In the genomic region with DNA sequence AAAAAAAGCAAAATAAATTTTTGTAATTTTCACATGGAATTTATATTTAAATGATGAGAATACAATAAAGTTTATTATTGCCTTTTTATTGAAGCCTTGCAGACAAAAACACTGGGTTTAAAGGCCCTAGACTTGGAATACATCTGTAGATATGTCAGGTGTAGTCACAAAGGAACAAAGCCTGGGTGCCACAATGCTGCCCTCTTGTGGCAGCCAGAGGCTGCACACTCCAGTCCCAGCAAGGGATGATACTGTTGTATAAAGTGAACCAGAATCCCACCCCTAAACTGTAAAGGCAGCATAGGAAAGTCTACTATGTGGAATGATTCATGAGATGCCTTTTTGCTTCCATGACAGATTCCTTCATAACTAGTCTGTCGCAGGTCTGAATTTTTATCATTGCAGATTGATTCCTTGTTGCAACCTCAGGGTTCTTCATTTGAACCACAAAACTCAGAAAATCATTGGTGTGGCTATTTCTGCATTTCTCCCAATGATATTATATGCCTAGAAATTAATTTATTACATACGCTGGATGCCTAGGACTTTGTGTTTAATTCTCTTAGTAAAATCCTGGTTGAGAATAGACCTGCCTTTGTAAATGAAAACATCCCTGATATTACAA, we compare ENCODE assay signal across 1 cellular context.
TF ChIP-seq lines count a peak whose summit lies in the region.

No MANE protein-coding gene starts in this region.

TF ChIP-seq in GM23338, 12 proteins besides CTCF, POLR2A, EP300 and RAD21 (continued from another document):
- TF ChIP-seq, protein P1, sequence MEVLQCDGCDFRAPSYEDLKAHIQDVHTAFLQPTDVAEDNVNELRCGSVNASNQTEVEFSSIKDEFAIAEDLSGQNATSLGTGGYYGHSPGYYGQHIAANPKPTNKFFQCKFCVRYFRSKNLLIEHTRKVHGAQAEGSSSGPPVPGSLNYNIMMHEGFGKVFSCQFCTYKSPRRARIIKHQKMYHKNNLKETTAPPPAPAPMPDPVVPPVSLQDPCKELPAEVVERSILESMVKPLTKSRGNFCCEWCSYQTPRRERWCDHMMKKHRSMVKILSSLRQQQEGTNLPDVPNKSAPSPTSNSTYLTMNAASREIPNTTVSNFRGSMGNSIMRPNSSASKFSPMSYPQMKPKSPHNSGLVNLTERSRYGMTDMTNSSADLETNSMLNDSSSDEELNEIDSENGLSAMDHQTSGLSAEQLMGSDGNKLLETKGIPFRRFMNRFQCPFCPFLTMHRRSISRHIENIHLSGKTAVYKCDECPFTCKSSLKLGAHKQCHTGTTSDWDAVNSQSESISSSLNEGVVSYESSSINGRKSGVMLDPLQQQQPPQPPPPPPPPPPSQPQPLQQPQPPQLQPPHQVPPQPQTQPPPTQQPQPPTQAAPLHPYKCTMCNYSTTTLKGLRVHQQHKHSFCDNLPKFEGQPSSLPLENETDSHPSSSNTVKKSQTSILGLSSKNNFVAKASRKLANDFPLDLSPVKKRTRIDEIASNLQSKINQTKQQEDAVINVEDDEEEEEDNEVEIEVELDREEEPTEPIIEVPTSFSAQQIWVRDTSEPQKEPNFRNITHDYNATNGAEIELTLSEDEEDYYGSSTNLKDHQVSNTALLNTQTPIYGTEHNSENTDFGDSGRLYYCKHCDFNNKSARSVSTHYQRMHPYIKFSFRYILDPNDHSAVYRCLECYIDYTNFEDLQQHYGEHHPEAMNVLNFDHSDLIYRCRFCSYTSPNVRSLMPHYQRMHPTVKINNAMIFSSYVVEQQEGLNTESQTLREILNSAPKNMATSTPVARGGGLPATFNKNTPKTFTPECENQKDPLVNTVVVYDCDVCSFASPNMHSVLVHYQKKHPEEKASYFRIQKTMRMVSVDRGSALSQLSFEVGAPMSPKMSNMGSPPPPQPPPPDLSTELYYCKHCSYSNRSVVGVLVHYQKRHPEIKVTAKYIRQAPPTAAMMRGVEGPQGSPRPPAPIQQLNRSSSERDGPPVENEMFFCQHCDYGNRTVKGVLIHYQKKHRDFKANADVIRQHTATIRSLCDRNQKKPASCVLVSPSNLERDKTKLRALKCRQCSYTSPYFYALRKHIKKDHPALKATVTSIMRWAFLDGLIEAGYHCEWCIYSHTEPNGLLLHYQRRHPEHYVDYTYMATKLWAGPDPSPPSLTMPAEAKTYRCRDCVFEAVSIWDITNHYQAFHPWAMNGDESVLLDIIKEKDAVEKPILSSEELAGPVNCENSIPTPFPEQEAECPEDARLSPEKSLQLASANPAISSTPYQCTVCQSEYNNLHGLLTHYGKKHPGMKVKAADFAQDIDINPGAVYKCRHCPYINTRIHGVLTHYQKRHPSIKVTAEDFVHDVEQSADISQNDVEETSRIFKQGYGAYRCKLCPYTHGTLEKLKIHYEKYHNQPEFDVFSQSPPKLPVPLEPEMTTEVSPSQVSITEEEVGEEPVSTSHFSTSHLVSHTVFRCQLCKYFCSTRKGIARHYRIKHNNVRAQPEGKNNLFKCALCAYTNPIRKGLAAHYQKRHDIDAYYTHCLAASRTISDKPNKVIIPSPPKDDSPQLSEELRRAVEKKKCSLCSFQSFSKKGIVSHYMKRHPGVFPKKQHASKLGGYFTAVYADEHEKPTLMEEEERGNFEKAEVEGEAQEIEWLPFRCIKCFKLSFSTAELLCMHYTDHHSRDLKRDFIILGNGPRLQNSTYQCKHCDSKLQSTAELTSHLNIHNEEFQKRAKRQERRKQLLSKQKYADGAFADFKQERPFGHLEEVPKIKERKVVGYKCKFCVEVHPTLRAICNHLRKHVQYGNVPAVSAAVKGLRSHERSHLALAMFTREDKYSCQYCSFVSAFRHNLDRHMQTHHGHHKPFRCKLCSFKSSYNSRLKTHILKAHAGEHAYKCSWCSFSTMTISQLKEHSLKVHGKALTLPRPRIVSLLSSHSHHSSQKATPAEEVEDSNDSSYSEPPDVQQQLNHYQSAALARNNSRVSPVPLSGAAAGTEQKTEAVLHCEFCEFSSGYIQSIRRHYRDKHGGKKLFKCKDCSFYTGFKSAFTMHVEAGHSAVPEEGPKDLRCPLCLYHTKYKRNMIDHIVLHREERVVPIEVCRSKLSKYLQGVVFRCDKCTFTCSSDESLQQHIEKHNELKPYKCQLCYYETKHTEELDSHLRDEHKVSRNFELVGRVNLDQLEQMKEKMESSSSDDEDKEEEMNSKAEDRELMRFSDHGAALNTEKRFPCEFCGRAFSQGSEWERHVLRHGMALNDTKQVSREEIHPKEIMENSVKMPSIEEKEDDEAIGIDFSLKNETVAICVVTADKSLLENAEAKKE (CRISPR knock-in tag; IDR thresholded peaks at IDR 0.05) = no peak
- TF ChIP-seq, protein P2, sequence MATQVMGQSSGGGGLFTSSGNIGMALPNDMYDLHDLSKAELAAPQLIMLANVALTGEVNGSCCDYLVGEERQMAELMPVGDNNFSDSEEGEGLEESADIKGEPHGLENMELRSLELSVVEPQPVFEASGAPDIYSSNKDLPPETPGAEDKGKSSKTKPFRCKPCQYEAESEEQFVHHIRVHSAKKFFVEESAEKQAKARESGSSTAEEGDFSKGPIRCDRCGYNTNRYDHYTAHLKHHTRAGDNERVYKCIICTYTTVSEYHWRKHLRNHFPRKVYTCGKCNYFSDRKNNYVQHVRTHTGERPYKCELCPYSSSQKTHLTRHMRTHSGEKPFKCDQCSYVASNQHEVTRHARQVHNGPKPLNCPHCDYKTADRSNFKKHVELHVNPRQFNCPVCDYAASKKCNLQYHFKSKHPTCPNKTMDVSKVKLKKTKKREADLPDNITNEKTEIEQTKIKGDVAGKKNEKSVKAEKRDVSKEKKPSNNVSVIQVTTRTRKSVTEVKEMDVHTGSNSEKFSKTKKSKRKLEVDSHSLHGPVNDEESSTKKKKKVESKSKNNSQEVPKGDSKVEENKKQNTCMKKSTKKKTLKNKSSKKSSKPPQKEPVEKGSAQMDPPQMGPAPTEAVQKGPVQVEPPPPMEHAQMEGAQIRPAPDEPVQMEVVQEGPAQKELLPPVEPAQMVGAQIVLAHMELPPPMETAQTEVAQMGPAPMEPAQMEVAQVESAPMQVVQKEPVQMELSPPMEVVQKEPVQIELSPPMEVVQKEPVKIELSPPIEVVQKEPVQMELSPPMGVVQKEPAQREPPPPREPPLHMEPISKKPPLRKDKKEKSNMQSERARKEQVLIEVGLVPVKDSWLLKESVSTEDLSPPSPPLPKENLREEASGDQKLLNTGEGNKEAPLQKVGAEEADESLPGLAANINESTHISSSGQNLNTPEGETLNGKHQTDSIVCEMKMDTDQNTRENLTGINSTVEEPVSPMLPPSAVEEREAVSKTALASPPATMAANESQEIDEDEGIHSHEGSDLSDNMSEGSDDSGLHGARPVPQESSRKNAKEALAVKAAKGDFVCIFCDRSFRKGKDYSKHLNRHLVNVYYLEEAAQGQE (IDR thresholded peaks at IDR 0.05; ENCODE audit: unreplicated experiment) = no peak
- TF ChIP-seq POLR2AphosphoS5 (IDR thresholded peaks at IDR 0.05; ENCODE audit: low read depth) (no peak), CREB1 (CRISPR knock-in tag; IDR thresholded peaks at IDR 0.05; ENCODE audit: low read depth) (no peak), ZNF114 (CRISPR knock-in tag; IDR thresholded peaks at IDR 0.05) (no peak)
- TF ChIP-seq, protein P3, sequence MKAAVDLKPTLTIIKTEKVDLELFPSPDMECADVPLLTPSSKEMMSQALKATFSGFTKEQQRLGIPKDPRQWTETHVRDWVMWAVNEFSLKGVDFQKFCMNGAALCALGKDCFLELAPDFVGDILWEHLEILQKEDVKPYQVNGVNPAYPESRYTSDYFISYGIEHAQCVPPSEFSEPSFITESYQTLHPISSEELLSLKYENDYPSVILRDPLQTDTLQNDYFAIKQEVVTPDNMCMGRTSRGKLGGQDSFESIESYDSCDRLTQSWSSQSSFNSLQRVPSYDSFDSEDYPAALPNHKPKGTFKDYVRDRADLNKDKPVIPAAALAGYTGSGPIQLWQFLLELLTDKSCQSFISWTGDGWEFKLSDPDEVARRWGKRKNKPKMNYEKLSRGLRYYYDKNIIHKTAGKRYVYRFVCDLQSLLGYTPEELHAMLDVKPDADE (IDR thresholded peaks at IDR 0.05) = no peak
